ENCODE assay signal across 10 cellular contexts in the genomic region with DNA sequence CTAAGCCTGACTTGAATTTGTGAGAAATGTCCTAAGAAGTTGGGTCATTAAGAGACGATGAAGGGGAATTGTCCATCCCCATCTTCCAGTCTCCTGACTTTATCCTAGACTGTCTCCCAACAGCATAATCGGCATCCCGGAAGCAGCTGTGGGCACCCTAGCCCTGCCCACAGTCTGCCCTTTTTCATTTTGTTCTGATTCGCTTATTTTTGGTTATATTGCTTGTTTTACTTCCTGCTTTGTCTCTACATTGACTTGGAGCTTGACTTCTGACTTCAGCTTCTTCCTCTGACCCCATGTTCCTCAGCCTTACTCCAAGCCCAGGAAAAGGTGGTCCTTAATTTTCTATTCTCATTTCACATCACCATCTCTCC. TPM values are rescaled to one million over a fixed set of nuclear protein-coding genes. Genes with fewer than 3 reads are reported as not detected.
DNase-seq lines count a peak whose midpoint lies in the region; ATAC-seq and TF ChIP-seq lines count a peak whose summit lies in the region.
"Had no signal": no experiment of that assay in that cellular context is flagged by ENCODE, and none has a peak within 500 bp of the region (broad histone marks: within the 10 kb centered on the region; RNA-seq: fewer than 3 reads in every experiment).

No MANE protein-coding gene starts in this region.

- no peak for TF ChIP-seq CTCF in colonic mucosa (IDR thresholded peaks at IDR 0.05)

- no peaks in the 10 kb centered on the region for H3K36me3 ChIP-seq in colonic mucosa

- intact Hi-C loops in colonic mucosa (cut with DNase I) = no loop called here

- H3K36me3 Mint-ChIP-seq in activated T-cell treated with anti-CD3 and anti-CD28 coated beads, Interleukin-2, amount 50 U/mL, for 72 hours (ENCODE audit: insufficient read depth in 2 of 2) = peaks cover 4 to 8% of the 10 kb centered on the region in 2 donors
- peaks cover 38% of the 10 kb centered on the region for H3K36me3 Mint-ChIP-seq in stimulated activated memory B cell treated with anti-CD40 and anti-IgM and Interleukin-4, amounts not matched to agents 10 μg/mL and 1 μg/mL and 100 μg/mL, for 72 hours

- no peaks in the 10 kb centered on the region for H3K9me3 ChIP-seq in colonic mucosa

- H3K4me1 Mint-ChIP-seq in activated T-cell treated with anti-CD3 and anti-CD28 coated beads, Interleukin-2, amount 50 U/mL, for 72 hours (ENCODE audit: low read depth) = peaks cover 31% of the 10 kb centered on the region
- H3K4me1 Mint-ChIP-seq in stimulated activated memory B cell treated with anti-CD40 and anti-IgM and Interleukin-4, amounts not matched to agents 10 μg/mL and 1 μg/mL and 100 μg/mL, for 72 hours = peaks cover 32% of the 10 kb centered on the region

- H3K4me1 ChIP-seq in colonic mucosa = no peaks in the 10 kb centered on the region

- DNase-seq in activated T-cell treated with anti-CD3 and anti-CD28 coated beads, Interleukin-2, amount 50 U/mL, for 72 hours = no peak
- DNase-seq in activated T-cell treated with anti-CD3 and anti-CD28 coated beads, Interleukin-2, amount 50 U/mL, for 1 hour = no peak
- DNase-seq in colonic mucosa (no peak), NCI-H2171 treated with DMSO at 0.1 percent for 48 hours (lab: John Stamatoyannopoulos, UW) (no peak), NCI-H2171 (lab: John Stamatoyannopoulos, UW) (no peak)
- DNase-seq: dorsolateral prefrontal cortex had no signal

- peak overlapping the region; percentile 26 for H3K27ac ChIP-seq in colonic mucosa

- no peaks in the 10 kb centered on the region for H3K9me3 Mint-ChIP-seq in activated T-cell treated with anti-CD3 and anti-CD28 coated beads, Interleukin-2, amount 50 U/mL, for 72 hours
- no peaks in the 10 kb centered on the region for H3K9me3 Mint-ChIP-seq in stimulated activated memory B cell treated with anti-CD40 and anti-IgM and Interleukin-4, amounts not matched to agents 10 μg/mL and 1 μg/mL and 100 μg/mL, for 72 hours

- no peak overlapping the region for H3K4me3 ChIP-seq in colonic mucosa
- H3K4me3 ChIP-seq: dorsolateral prefrontal cortex had no signal

- H3K9ac ChIP-seq in colonic mucosa (ENCODE audit: low read depth in 2 of 2, low read length in 2 of 2) = no peak overlapping the region

- peak overlapping the region; percentile 65 to 83 for H3K4me3 Mint-ChIP-seq in activated T-cell treated with anti-CD3 and anti-CD28 coated beads, Interleukin-2, amount 50 U/mL, for 72 hours
- H3K4me3 Mint-ChIP-seq in stimulated activated memory B cell treated with anti-CD40 and anti-IgM and Interleukin-4, amounts not matched to agents 10 μg/mL and 1 μg/mL and 100 μg/mL, for 72 hours = peak overlapping the region; percentile 63

- H3K27me3 ChIP-seq in colonic mucosa = no peaks in the 10 kb centered on the region

- no peaks in the 10 kb centered on the region for H3K27me3 Mint-ChIP-seq in activated T-cell treated with anti-CD3 and anti-CD28 coated beads, Interleukin-2, amount 50 U/mL, for 72 hours (ENCODE audit: low read depth)
- no peaks in the 10 kb centered on the region for H3K27me3 Mint-ChIP-seq in stimulated activated memory B cell treated with anti-CD40 and anti-IgM and Interleukin-4, amounts not matched to agents 10 μg/mL and 1 μg/mL and 100 μg/mL, for 72 hours

- peak; percentile 1 to 17 for ATAC-seq in activated T-cell treated with anti-CD3 and anti-CD28 coated beads, Interleukin-2, amount 50 U/mL, for 72 hours (replicated peaks in 1 of 2)
- ATAC-seq in HG03432 (IDR thresholded peaks at IDR 0.05; ENCODE audit: unreplicated experiment) (peak; percentile 15), GM21576 (IDR thresholded peaks at IDR 0.05; ENCODE audit: unreplicated experiment) (no peak)
- peak; percentile 55 for ATAC-seq in stimulated activated memory B cell treated with anti-CD40 and anti-IgM and Interleukin-4, amounts not matched to agents 10 μg/mL and 1 μg/mL and 100 μg/mL, for 72 hours
- ATAC-seq: HCT116 had no signal

- H3K27ac Mint-ChIP-seq in activated T-cell treated with anti-CD3 and anti-CD28 coated beads, Interleukin-2, amount 50 U/mL, for 72 hours = peak overlapping the region; percentile 89
- H3K27ac Mint-ChIP-seq in stimulated activated memory B cell treated with anti-CD40 and anti-IgM and Interleukin-4, amounts not matched to agents 10 μg/mL and 1 μg/mL and 100 μg/mL, for 72 hours = peak overlapping the region; percentile 88

RNA-seq across cellular contexts. Expression of a gene that starts 41.8 kb away (rescaled TPM):
- 10 to 100 TPM; 11.7 to 15.1 TPM for total RNA-seq in activated T-cell treated with anti-CD3 and anti-CD28 coated beads, Interleukin-2, amount 50 U/mL, for 72 hours
- total RNA-seq in colonic mucosa = 10 to 100 TPM; 17.6 to 56.1 TPM
